Comparison of ENCODE assay signal across 9 cellular contexts in the genomic region with DNA sequence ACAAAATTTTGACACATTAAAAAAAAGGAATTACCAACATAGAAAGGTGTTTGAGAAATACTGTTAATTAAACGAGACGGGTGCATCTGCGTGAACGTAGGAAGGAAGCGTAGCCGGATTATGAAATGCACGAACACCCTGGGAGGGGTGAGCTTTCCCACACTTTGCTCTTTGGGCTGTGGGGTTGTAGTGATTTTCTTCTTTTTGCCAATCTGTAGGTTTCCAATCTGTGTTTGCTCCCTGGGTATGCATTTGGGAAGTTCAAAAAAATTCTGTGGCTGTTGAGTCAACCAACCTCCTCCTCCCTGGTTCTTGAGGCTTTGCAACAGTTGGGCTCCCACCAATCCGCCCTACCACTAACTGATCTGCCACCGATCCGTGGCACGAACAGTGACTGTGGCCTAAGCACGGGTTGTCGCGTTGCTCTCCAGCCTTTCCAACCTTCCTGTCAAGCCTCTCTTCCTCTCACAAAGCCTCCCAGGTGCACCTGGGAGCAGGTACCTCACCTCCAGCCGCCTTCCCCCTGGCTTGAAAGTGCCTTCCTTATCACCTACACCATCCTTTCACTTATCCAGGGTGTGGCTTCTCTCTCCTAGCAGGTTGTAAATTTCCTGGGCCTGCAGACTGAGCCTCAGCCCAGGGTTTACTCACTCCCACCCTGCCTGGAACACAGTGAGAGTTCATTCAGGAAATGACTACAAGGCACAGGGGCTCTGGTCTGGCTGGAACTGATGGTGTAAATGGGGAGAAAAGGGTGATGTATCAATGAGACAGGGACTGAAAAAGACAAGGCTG.
"Had no signal": no experiment of that assay in that cellular context is flagged by ENCODE, and none has a peak within 500 bp of the region (broad histone marks: within the 10 kb centered on the region; RNA-seq: fewer than 3 reads in every experiment).

No MANE protein-coding gene starts in this region.

- H3K9me3 Mint-ChIP-seq: activated CD4-positive, alpha-beta memory T cell treated with anti-CD3 and anti-CD28 coated beads, Interleukin-2, amount 10 ng/mL, durations not matched to agents 7 days and 5 days; nephron; stimulated activated naive CD8-positive, alpha-beta T cell treated with anti-CD3 and anti-CD28 coated beads, Interleukin-15, Interleukin-2, amounts not matched to agents 100 ng/mL and 50 ng/mL, for 24 hours had no signal

- H3K27ac Mint-ChIP-seq: activated CD4-positive, alpha-beta memory T cell treated with anti-CD3 and anti-CD28 coated beads, Interleukin-2, amount 10 ng/mL, durations not matched to agents 7 days and 5 days; nephron; stimulated activated naive CD8-positive, alpha-beta T cell treated with anti-CD3 and anti-CD28 coated beads, Interleukin-15, Interleukin-2, amounts not matched to agents 100 ng/mL and 50 ng/mL, for 24 hours had no signal

- H3K4me3 Mint-ChIP-seq: activated CD4-positive, alpha-beta memory T cell treated with anti-CD3 and anti-CD28 coated beads, Interleukin-2, amount 10 ng/mL, durations not matched to agents 7 days and 5 days; nephron; stimulated activated naive CD8-positive, alpha-beta T cell treated with anti-CD3 and anti-CD28 coated beads, Interleukin-15, Interleukin-2, amounts not matched to agents 100 ng/mL and 50 ng/mL, for 24 hours had no signal

- FAIRE-seq: colon had no signal

- DNase-seq: activated CD4-positive, alpha-beta memory T cell treated with anti-CD3 and anti-CD28 coated beads, Interleukin-2, amount 10 ng/mL, durations not matched to agents 7 days and 5 days; activated CD4-positive, alpha-beta T cell treated with anti-CD3 and anti-CD28 coated beads for 1 hour; activated CD8-positive, alpha-beta memory T cell treated with anti-CD3 and anti-CD28 coated beads, Interleukin-2, amount 50 U/mL, for 4 hours; foreskin melanocyte; stimulated activated CD4-positive, alpha-beta T cell treated with anti-CD3 and anti-CD28 coated beads, Interleukin-4, amount 100 ng/mL, for 1 hour had no signal

- H3K27me3 Mint-ChIP-seq: activated CD4-positive, alpha-beta memory T cell treated with anti-CD3 and anti-CD28 coated beads, Interleukin-2, amount 10 ng/mL, durations not matched to agents 7 days and 5 days; stimulated activated naive CD8-positive, alpha-beta T cell treated with anti-CD3 and anti-CD28 coated beads, Interleukin-15, Interleukin-2, amounts not matched to agents 100 ng/mL and 50 ng/mL, for 24 hours had no signal

- ATAC-seq: left lobe of liver had no signal

- H3K4me1 Mint-ChIP-seq: activated CD4-positive, alpha-beta memory T cell treated with anti-CD3 and anti-CD28 coated beads, Interleukin-2, amount 10 ng/mL, durations not matched to agents 7 days and 5 days had no signal
